ENCODE assay signal across 9 cellular contexts in genomic region chr4:184453402-184454160, GRCh38. TPM values are rescaled to one million over a fixed set of nuclear protein-coding genes. Genes with fewer than 3 reads are reported as not detected.
A peak's percentile ranks its signal among the peaks of the same experiment; 100 is the strongest.
DNase-seq lines count a peak whose midpoint lies in the region; ATAC-seq and TF ChIP-seq lines count a peak whose summit lies in the region.
"Had no signal": no experiment of that assay in that cellular context is flagged by ENCODE, and none has a peak within 500 bp of the region (broad histone marks: within the 10 kb centered on the region; RNA-seq: fewer than 3 reads in every experiment).

No MANE protein-coding gene starts in this region.

- no peaks in the 10 kb centered on the region for H3K9me3 Mint-ChIP-seq in chondrocyte (ENCODE audit: low read depth)
- H3K9me3 Mint-ChIP-seq: neural crest cell had no signal

- H3K27me3 ChIP-seq in mesenchymal stem cell (ENCODE audit: control insufficient read depth in 1 of 2, insufficient read depth in 1 of 2, low read length in 2 of 2): no peaks in the 10 kb centered on the region

- H3K4ac ChIP-seq in mesenchymal stem cell (ENCODE audit: low read depth in 1 of 2, low read length in 2 of 2): peak overlapping the region in 1 of 2 experiments; percentile 29

- no peak overlapping the region for H3K23ac ChIP-seq in mesenchymal stem cell (ENCODE audit: low read length in 2 of 2)

- peaks cover 48% of the 10 kb centered on the region for H3K79me1 ChIP-seq in mesenchymal stem cell (replicated peaks; ENCODE audit: low read length, poor library complexity, severe bottlenecking)

- WGBS in mesenchymal stem cell: 17% methylated on average over 10 of the region's 10 CpGs
- 17% methylated on average over 10 of the region's 10 CpGs for WGBS in urinary bladder

- peak overlapping the region; percentile 52 for H3K18ac ChIP-seq in mesenchymal stem cell (ENCODE audit: low read depth in 1 of 2, low read length in 2 of 2)

- H4K8ac ChIP-seq in mesenchymal stem cell (ENCODE audit: low read length): peak overlapping the region; percentile 73

- peak overlapping the region; percentile 46 for H4K91ac ChIP-seq in mesenchymal stem cell (ENCODE audit: low read length)

- H2BK5ac ChIP-seq in mesenchymal stem cell (ENCODE audit: low read depth, low read length, poor library complexity, severe bottlenecking): no peak overlapping the region

- peak overlapping the region; percentile 73 for H3K9ac ChIP-seq in mesenchymal stem cell (ENCODE audit: low read length)

- no peak overlapping the region for H2AFZ ChIP-seq in mesenchymal stem cell (ENCODE audit: low read depth, low read length)

- H3K9me3 ChIP-seq in mesenchymal stem cell (ENCODE audit: control insufficient read depth, low read length): no peaks in the 10 kb centered on the region

- TF ChIP-seq CTCF in chondrocyte (IDR thresholded peaks at IDR 0.05): no peak

- H3K4me1 ChIP-seq in mesenchymal stem cell (ENCODE audit: control insufficient read depth, insufficient read depth, low read depth, low read length) (peaks cover 13% of the 10 kb centered on the region), urinary bladder (ENCODE audit: insufficient read depth) (no peaks in the 10 kb centered on the region)

- H3K36me3 Mint-ChIP-seq in chondrocyte (ENCODE audit: low read depth): no peaks in the 10 kb centered on the region

- ATAC-seq in GM19397 (IDR thresholded peaks at IDR 0.05; ENCODE audit: unreplicated experiment): peak; percentile 52
- ATAC-seq in HG03378 (IDR thresholded peaks at IDR 0.05; ENCODE audit: unreplicated experiment): peak; percentile 69

- peak overlapping the region; percentile 43 for H3K4me3 Mint-ChIP-seq in chondrocyte (ENCODE audit: unreplicated experiment)
- H3K4me3 Mint-ChIP-seq: neural crest cell had no signal

- H3K36me3 ChIP-seq in mesenchymal stem cell (ENCODE audit: control insufficient read depth in 1 of 2, insufficient read depth in 2 of 2, low read depth in 1 of 2, low read length in 2 of 2): peaks cover 5 to 26% of the 10 kb centered on the region in 2 experiments
- no peaks in the 10 kb centered on the region for H3K36me3 ChIP-seq in urinary bladder (ENCODE audit: insufficient read depth)

- peak overlapping the region; percentile 27 for H2BK120ac ChIP-seq in mesenchymal stem cell (ENCODE audit: low read depth, low read length)

- H3K27ac Mint-ChIP-seq in chondrocyte (ENCODE audit: unreplicated experiment): peak overlapping the region; percentile 94

- peak overlapping the region in 1 of 2 experiments; percentile 69 for H2BK12ac ChIP-seq in mesenchymal stem cell (ENCODE audit: low read length in 2 of 2)

- DNase-seq in CD1c-positive myeloid dendritic cell (ENCODE audit: extremely low spot score): peak; percentile 71
- DNase-seq in T-helper 1 cell: peak in 4 of 5 donors; percentile 21 to 64 (median 32)
- DNase-seq in chondrocyte (ENCODE audit: low spot score): no peak
- DNase-seq in mesenchymal stem cell: peak; percentile 95
- no peak for DNase-seq in cortex of kidney (lab: John Stamatoyannopoulos, UW)

- H3K27me3 Mint-ChIP-seq in chondrocyte (ENCODE audit: low read depth): no peaks in the 10 kb centered on the region

- H3K4me1 Mint-ChIP-seq in chondrocyte (ENCODE audit: low read depth): peaks cover 58% of the 10 kb centered on the region

- H3K27ac ChIP-seq in mesenchymal stem cell (ENCODE audit: low read length, poor library complexity, severe bottlenecking) (peak overlapping the region; percentile 30), urinary bladder (ENCODE audit: low read depth) (peak overlapping the region; percentile 65)

- H3K4me2 ChIP-seq in mesenchymal stem cell (ENCODE audit: low read length, poor library complexity, severe bottlenecking): peak overlapping the region; percentile 59

- no peak overlapping the region for H3K14ac ChIP-seq in mesenchymal stem cell (ENCODE audit: low read length in 2 of 2)

- no peak overlapping the region for H2BK15ac ChIP-seq in mesenchymal stem cell (ENCODE audit: low read depth, poor library complexity, severe bottlenecking)

- H3K4me3 ChIP-seq in mesenchymal stem cell (ENCODE audit: insufficient read depth in 1 of 2, low read depth in 1 of 2, low read length in 2 of 2): peak overlapping the region in 1 of 2 experiments; percentile 17
- H3K4me3 ChIP-seq in urinary bladder (ENCODE audit: low read depth, low read length): no peak overlapping the region

- no peak overlapping the region for H2AK5ac ChIP-seq in mesenchymal stem cell (ENCODE audit: low read length, severe bottlenecking)

RNA-seq across cellular contexts. Expression of gene IRF2, which starts 20.8 kb away (rescaled TPM):
- total RNA-seq in chondrocyte (11.7 to 13.2 TPM (median 12.2 TPM) in 3 replicates), urinary bladder (35.6 TPM)
- 30.5 TPM for polyA plus RNA-seq in mesenchymal stem cell (2013, experiment 1 of 2)
- 30.8 TPM for polyA plus RNA-seq in mesenchymal stem cell (2013, experiment 2 of 2)
- 39.5 TPM for polyA plus RNA-seq in urinary bladder

Comparison
In these comparisons a context has a peak if more than half of its experiments do, and no peak if none do; other contexts are left out.
1. DNase-seq: peak in CD1c-positive myeloid dendritic cell (single experiment), T-helper 1 cell (4 of 5) and mesenchymal stem cell (single experiment); none in chondrocyte (single experiment) and cortex of kidney (single experiment).